In the genomic region with DNA sequence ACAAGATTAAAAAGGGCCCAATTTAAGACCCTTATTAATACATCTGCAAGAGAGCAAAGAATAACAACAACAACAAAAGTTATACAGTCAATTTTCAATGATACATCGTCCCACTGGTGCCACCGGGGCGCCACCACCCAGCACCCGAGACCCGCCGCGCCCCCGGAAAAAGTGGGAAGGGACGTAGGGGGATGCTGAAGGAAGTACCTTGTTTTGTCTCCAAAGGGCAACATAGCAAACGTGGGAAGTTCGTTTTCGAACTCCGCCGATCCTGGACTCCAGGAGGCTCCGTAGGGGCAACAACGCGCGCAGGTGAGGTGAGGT, we compare ENCODE assay signal across 8 cellular contexts. TPM values are rescaled to one million over a fixed set of nuclear protein-coding genes. Genes with fewer than 3 reads are reported as not detected.
DNase-seq lines count a peak whose midpoint lies in the region; ATAC-seq and TF ChIP-seq lines count a peak whose summit lies in the region.

No MANE protein-coding gene starts in this region.

- intact Hi-C loops in psoas muscle (cut with DNase I), result loop anchor here (2.0 to 10.0 kb wide), 4 partner anchors 66 to 315 kb away; no protein-coding TSS in a partner anchor

- H3K4me3 ChIP-seq in SJCRH30 (peak overlapping the region; percentile 65), fibroblast of lung (replicated peaks in 1 of 4; ENCODE audit: control extremely low read depth in 1 of 4, insufficient read depth in 1 of 4, low read depth in 3 of 4, low read length in 4 of 4) (peak overlapping the region; percentile 96 to 100 (median 98)), psoas muscle (peak overlapping the region; percentile 92)

- DNase-seq in SJCRH30 (no peak), fibroblast of lung (ENCODE audit: low read depth in 2 of 2) (no peak), psoas muscle (no peak), NCI-H2107 (lab: John Stamatoyannopoulos, UW) (no peak)

- H3K36me3 ChIP-seq in SJCRH30 (no peaks in the 10 kb centered on the region), fibroblast of lung (ENCODE audit: control insufficient read depth, insufficient read depth, low read length) (peaks cover 2% of the 10 kb centered on the region), psoas muscle (ENCODE audit: insufficient read depth in 1 of 2, low read depth in 1 of 2) (no peaks in the 10 kb centered on the region)

- H4K20me1 ChIP-seq in fibroblast of lung (ENCODE audit: control insufficient read depth, extremely low read depth, insufficient read depth, low read length), result peaks cover 2% of the 10 kb centered on the region

- H3K9ac ChIP-seq in fibroblast of lung (ENCODE audit: insufficient read depth, low read length), result peak overlapping the region; percentile 64

- no peaks in the 10 kb centered on the region for H3K9me3 ChIP-seq in SJCRH30 (replicated peaks)
- no peaks in the 10 kb centered on the region for H3K9me3 ChIP-seq in fibroblast of lung (ENCODE audit: control insufficient read depth, insufficient read depth, low read depth, low read length)
- H3K9me3 ChIP-seq in psoas muscle, result no peaks in the 10 kb centered on the region

- H3K4me1 ChIP-seq in SJCRH30 (peaks cover 4% of the 10 kb centered on the region; the same call in 1 of the 2 replicates), fibroblast of lung (ENCODE audit: control insufficient read depth, extremely low read depth, insufficient read depth, low read length) (peaks cover 5% of the 10 kb centered on the region), psoas muscle (peaks cover 10% of the 10 kb centered on the region)

- WGBS in psoas muscle, 3 donors, result 1 to 2% (median 1%) methylated on average over 15 to 18 of the region's 18 CpGs

- peaks cover 67% of the 10 kb centered on the region for H3K79me2 ChIP-seq in fibroblast of lung (ENCODE audit: control insufficient read depth, insufficient read depth, low read length)

- H3K4me2 ChIP-seq in fibroblast of lung (ENCODE audit: extremely low read depth, insufficient read depth, low read length), result no peak overlapping the region

- TF ChIP-seq CTCF in fibroblast of lung (conservative IDR thresholded peaks at IDR 0.05 in 1 of 2, IDR thresholded peaks at IDR 0.05 in 1 of 2; ENCODE audit: low read depth in 1 of 2, low read length in 2 of 2) (no peak), psoas muscle (IDR thresholded peaks at IDR 0.05) (no peak)

- ATAC-seq in GM18517 (IDR thresholded peaks at IDR 0.05; ENCODE audit: unreplicated experiment) (peak; percentile 2), psoas muscle (no peak), HG03378 (IDR thresholded peaks at IDR 0.05; ENCODE audit: unreplicated experiment) (no peak), HG03175 (IDR thresholded peaks at IDR 0.05; ENCODE audit: unreplicated experiment) (no peak), GM21381 (IDR thresholded peaks at IDR 0.05; ENCODE audit: unreplicated experiment) (no peak)

- no peaks in the 10 kb centered on the region for H3K27me3 ChIP-seq in SJCRH30
- no peaks in the 10 kb centered on the region for H3K27me3 ChIP-seq in fibroblast of lung (ENCODE audit: control insufficient read depth, insufficient read depth, low read length)
- no peaks in the 10 kb centered on the region for H3K27me3 ChIP-seq in psoas muscle (ENCODE audit: insufficient read depth in 3 of 3, low read length in 2 of 3)

- H2AFZ ChIP-seq in fibroblast of lung (ENCODE audit: low read length), result peak overlapping the region; percentile 45

- H3K27ac ChIP-seq in SJCRH30 (no peak overlapping the region), fibroblast of lung (ENCODE audit: insufficient read depth, low read length) (peak overlapping the region; percentile 85), psoas muscle (peak overlapping the region; percentile 85)

RNA-seq across cellular contexts. Expression of a gene that starts 1.7 kb away (rescaled TPM):
- 2.9 and 4.3 TPM in 2 replicates for total RNA-seq in SJCRH30 (2014; rRNA removed; shearing (Covaris generic))
- total RNA-seq in fibroblast of lung (383 and 832 TPM in 2 replicates), psoas muscle (10 to 100 TPM in 1 of 4 donors, 1 to 10 TPM in 3; 4.4 to 21.1 (median 7.4) TPM)
- polyA plus RNA-seq in fibroblast of lung (197 and 253 TPM in 2 replicates), psoas muscle (1 to 10 TPM in 2 of 3 donors, under 1 TPM in 1; 0.60 to 4.3 (median 1.0) TPM)
- 137 and 178 TPM in 2 replicates for polyA plus RNA-seq in fibroblast of lung (2012)
- 227 and 333 TPM in 2 replicates for polyA minus RNA-seq in fibroblast of lung (ENCODE audit: low replicate concordance)

Comparison
In these comparisons a context has a peak if more than half of its experiments do, and no peak if none do; other contexts are left out.
1. RNA of a gene that starts 1.7 kb away (total RNA-seq): 383 to 832 TPM in fibroblast of lung; 4.4 to 21.1 TPM in psoas muscle and 2.9 to 4.3 TPM in SJCRH30; every median in the first group is over 10 times any median in the second.
2. Peak in every context shown above with its lines, with median percentiles within 50 percentile points of each other: H3K4me3 ChIP-seq.